8 cellular contexts compared by ENCODE assay signal in genomic region chr13:41017744-41018582, GRCh38. TPM values are rescaled to one million over a fixed set of nuclear protein-coding genes. Genes with fewer than 3 reads are reported as not detected.
DNase-seq lines count a peak whose midpoint lies in the region; ATAC-seq, FAIRE-seq and TF ChIP-seq lines count a peak whose summit lies in the region.

No MANE protein-coding gene starts in this region.

- H3K27me3 Mint-ChIP-seq in activated T-cell treated with anti-CD3 and anti-CD28 coated beads, Interleukin-2, amount 50 U/mL, for 24 hours: no peaks in the 10 kb centered on the region
- H3K27me3 Mint-ChIP-seq in T-helper 1 cell treated with Interleukin-12 subunit alpha and Interleukin-12 subunit beta and Interleukin-4 antibody, amounts not matched to agents 30 μg/mL and 1 μg/mL, for 36 hours (ENCODE audit: low read depth): no peaks in the 10 kb centered on the region

- no peak overlapping the region for H2AFZ ChIP-seq in keratinocyte (ENCODE audit: control insufficient read depth, low read length)

- dilution Hi-C loops in keratinocyte (cut with MboI; ENCODE audit: extremely low pct_ligation_motif_present, low sequenced_read_pairs): no loop called here

- no peak for DNase-seq in activated T-cell treated with anti-CD3 and anti-CD28 coated beads, Interleukin-2, amount 50 U/mL, for 24 hours
- DNase-seq in activated T-cell treated with anti-CD3 and anti-CD28 coated beads for 4 hours: no peak
- no peak for DNase-seq in keratinocyte (ENCODE audit: low read depth, low spot score)
- DNase-seq in NCI-H1048 (lab: John Stamatoyannopoulos, UW): no peak
- DNase-seq in aorta: no peak
- DNase-seq in effector CD8-positive, alpha-beta T cell (lab: John Stamatoyannopoulos, UW): no peak

- H3K4me3 ChIP-seq in keratinocyte (ENCODE audit: control insufficient read depth in 2 of 3, extremely low read depth in 1 of 3, insufficient read depth in 2 of 3, low read depth in 1 of 3, low read length in 3 of 3) (peak overlapping the region; percentile 51 to 86 (median 69)), thymus (ENCODE audit: low read length) (peak overlapping the region; percentile 66), aorta (ENCODE audit: low read length in 2 of 2) (no peak overlapping the region)

- peaks cover 78% of the 10 kb centered on the region for H3K79me2 ChIP-seq in keratinocyte (ENCODE audit: control insufficient read depth, insufficient read depth, low read length)

- WGBS in thymus: 3% methylated on average over 3 of the region's 3 CpGs
- WGBS in aorta, 2 donors: 89 to 94% methylated on average over 3 of the region's 3 CpGs

- H3K36me3 Mint-ChIP-seq in activated T-cell treated with anti-CD3 and anti-CD28 coated beads, Interleukin-2, amount 50 U/mL, for 24 hours (ENCODE audit: low read depth): peaks cover 35% of the 10 kb centered on the region
- peaks cover 28% of the 10 kb centered on the region for H3K36me3 Mint-ChIP-seq in T-helper 1 cell treated with Interleukin-12 subunit alpha and Interleukin-12 subunit beta and Interleukin-4 antibody, amounts not matched to agents 30 μg/mL and 1 μg/mL, for 36 hours (ENCODE audit: low read depth)

- peaks cover 23% of the 10 kb centered on the region for H3K4me1 ChIP-seq in keratinocyte (ENCODE audit: control insufficient read depth, extremely low read depth, insufficient read depth, low read length)
- H3K4me1 ChIP-seq in thymus (ENCODE audit: control insufficient read depth, insufficient read depth, low read length): peaks cover 5% of the 10 kb centered on the region
- H3K4me1 ChIP-seq in aorta (ENCODE audit: control insufficient read depth in 1 of 2, insufficient read depth in 2 of 2, low read length in 2 of 2): peaks cover 1 to 7% of the 10 kb centered on the region in 2 donors

- H3K9ac ChIP-seq in keratinocyte (ENCODE audit: control insufficient read depth, extremely low read depth, insufficient read depth, low read length): peak overlapping the region; percentile 96

- peaks cover 0 to 9% of the 10 kb centered on the region in 2 experiments for H3K36me3 ChIP-seq in keratinocyte (ENCODE audit: control insufficient read depth in 2 of 2, extremely low read depth in 1 of 2, insufficient read depth in 2 of 2, low read length in 2 of 2)
- no peaks in the 10 kb centered on the region for H3K36me3 ChIP-seq in thymus (ENCODE audit: control insufficient read depth, insufficient read depth)
- no peaks in the 10 kb centered on the region for H3K36me3 ChIP-seq in aorta (ENCODE audit: control insufficient read depth in 1 of 2, insufficient read depth in 2 of 2, low read length in 1 of 2)

- no peak for TF ChIP-seq CTCF in keratinocyte (optimal IDR thresholded peaks at IDR 0.05 in 1 of 3, IDR thresholded peaks at IDR 0.05 in 1 of 3, conservative IDR thresholded peaks at IDR 0.05 in 1 of 3; ENCODE audit: extremely low read depth in 1 of 3, insufficient read depth in 2 of 3, low read length in 3 of 3)

- H3K27ac ChIP-seq in keratinocyte (ENCODE audit: control insufficient read depth, insufficient read depth, low read length) (peak overlapping the region; percentile 100), thymus (ENCODE audit: low read depth) (peak overlapping the region; percentile 78), aorta (ENCODE audit: low read depth in 1 of 2, low read length in 2 of 2) (no peak overlapping the region)

- no peaks in the 10 kb centered on the region for H3K9me1 ChIP-seq in keratinocyte (ENCODE audit: control insufficient read depth, extremely low read depth, insufficient read depth, low read length)

- H3K27ac Mint-ChIP-seq in activated T-cell treated with anti-CD3 and anti-CD28 coated beads, Interleukin-2, amount 50 U/mL, for 24 hours: peak overlapping the region; percentile 95
- peak overlapping the region; percentile 96 for H3K27ac Mint-ChIP-seq in T-helper 1 cell treated with Interleukin-12 subunit alpha and Interleukin-12 subunit beta and Interleukin-4 antibody, amounts not matched to agents 30 μg/mL and 1 μg/mL, for 36 hours

- H3K27me3 ChIP-seq in keratinocyte (ENCODE audit: control insufficient read depth, extremely low read depth, insufficient read depth, low read length): no peaks in the 10 kb centered on the region
- no peaks in the 10 kb centered on the region for H3K27me3 ChIP-seq in thymus (ENCODE audit: control insufficient read depth, insufficient read depth)
- no peaks in the 10 kb centered on the region for H3K27me3 ChIP-seq in aorta (ENCODE audit: control insufficient read depth in 1 of 2, insufficient read depth in 2 of 2, low read length in 1 of 2)

- peaks cover 51% of the 10 kb centered on the region for H3K4me1 Mint-ChIP-seq in activated T-cell treated with anti-CD3 and anti-CD28 coated beads, Interleukin-2, amount 50 U/mL, for 24 hours (ENCODE audit: low read depth)
- H3K4me1 Mint-ChIP-seq in T-helper 1 cell treated with Interleukin-12 subunit alpha and Interleukin-12 subunit beta and Interleukin-4 antibody, amounts not matched to agents 30 μg/mL and 1 μg/mL, for 36 hours (ENCODE audit: low read depth): peaks cover 45% of the 10 kb centered on the region

- intact Hi-C loops in aorta (cut with DNase I): no loop called here

- H4K20me1 ChIP-seq in keratinocyte (ENCODE audit: control insufficient read depth, extremely low read depth, insufficient read depth, low read length): peaks cover 5% of the 10 kb centered on the region

- no peak for FAIRE-seq in keratinocyte (lab: Jason Lieb, UNC)

- peak overlapping the region; percentile 93 for H3K4me3 Mint-ChIP-seq in activated T-cell treated with anti-CD3 and anti-CD28 coated beads, Interleukin-2, amount 50 U/mL, for 24 hours
- peak overlapping the region; percentile 92 for H3K4me3 Mint-ChIP-seq in T-helper 1 cell treated with Interleukin-12 subunit alpha and Interleukin-12 subunit beta and Interleukin-4 antibody, amounts not matched to agents 30 μg/mL and 1 μg/mL, for 36 hours

- H3K9me3 ChIP-seq in keratinocyte (ENCODE audit: control insufficient read depth, low read depth, low read length) (no peaks in the 10 kb centered on the region), thymus (ENCODE audit: control insufficient read depth) (no peaks in the 10 kb centered on the region), aorta (ENCODE audit: control insufficient read depth, low read length) (no peaks in the 10 kb centered on the region)

- peak overlapping the region; percentile 95 for H3K4me2 ChIP-seq in keratinocyte (ENCODE audit: control insufficient read depth, extremely low read depth, insufficient read depth, low read depth, low read length)

- ATAC-seq in aorta (ENCODE audit: low FRiP score): no peak

- peaks cover 3% of the 10 kb centered on the region for H3K9me3 Mint-ChIP-seq in activated T-cell treated with anti-CD3 and anti-CD28 coated beads, Interleukin-2, amount 50 U/mL, for 24 hours
- no peaks in the 10 kb centered on the region for H3K9me3 Mint-ChIP-seq in T-helper 1 cell treated with Interleukin-12 subunit alpha and Interleukin-12 subunit beta and Interleukin-4 antibody, amounts not matched to agents 30 μg/mL and 1 μg/mL, for 36 hours

RNA-seq across cellular contexts. Expression of gene ELF1, which starts 1.2 kb away (rescaled TPM):
- polyA plus RNA-seq in keratinocyte (37.9 to 57.6 TPM (median 48.0 TPM) in 3 replicates), thymus (64.2 TPM), aorta (10 to 100 TPM; 23.0 to 23.7 TPM)
- polyA plus RNA-seq in keratinocyte (2011; ENCODE audit: low read depth): 26.9 TPM
- 22.0 and 37.8 TPM in 2 replicates for polyA plus RNA-seq in keratinocyte (2011; cell fraction: cytosol; rRNA removed)
- 59.1 and 72.8 TPM in 2 replicates for polyA plus RNA-seq in keratinocyte (2011; cell fraction: nucleus; rRNA removed)
- 36.8 and 51.4 TPM in 2 replicates for polyA plus RNA-seq in keratinocyte (2012; ENCODE audit: low replicate concordance)
- polyA minus RNA-seq in keratinocyte: 39.4 to 65.3 TPM (median 41.8 TPM) in 3 replicates
- 29.7 TPM for polyA minus RNA-seq in keratinocyte (2011; cell fraction: cytosol; rRNA and poly(A)+ RNA removed)
- 63.2 and 99.9 TPM in 2 replicates for polyA minus RNA-seq in keratinocyte (2011; cell fraction: nucleus; rRNA and poly(A)+ RNA removed)
- total RNA-seq in aorta: 10 to 100 TPM; 71.6 to 77.0 TPM

RNA-seq across cellular contexts. Expression of gene WBP4, which starts 43.3 kb away (rescaled TPM):
- polyA plus RNA-seq in keratinocyte: 5.9 to 13.5 TPM (median 9.3 TPM) in 3 replicates
- polyA plus RNA-seq in keratinocyte (2011; ENCODE audit: low read depth): 14.1 TPM
- 6.5 and 9.7 TPM in 2 replicates for polyA plus RNA-seq in keratinocyte (2011; cell fraction: cytosol; rRNA removed)
- polyA plus RNA-seq in keratinocyte (2011; cell fraction: nucleus; rRNA removed): 7.0 and 11.7 TPM in 2 replicates
- 9.5 and 13.8 TPM in 2 replicates for polyA plus RNA-seq in keratinocyte (2012; ENCODE audit: low replicate concordance)
- 0.33 to 3.1 TPM (median 0.66 TPM) in 3 replicates for polyA minus RNA-seq in keratinocyte
- polyA minus RNA-seq in keratinocyte (2011; cell fraction: cytosol; rRNA and poly(A)+ RNA removed): 3.6 TPM
- polyA minus RNA-seq in keratinocyte (2011; cell fraction: nucleus; rRNA and poly(A)+ RNA removed): 1.7 and 4.0 TPM in 2 replicates
- 16.6 TPM for polyA plus RNA-seq in thymus
- 10 to 100 TPM; 11.2 to 14.3 TPM for total RNA-seq in aorta
- 10 to 100 TPM in 1 of 2 donors, 1 to 10 TPM in 1; 9.9 to 17.9 TPM for polyA plus RNA-seq in aorta

Comparison
In these comparisons a context has a peak if more than half of its experiments do, and no peak if none do; other contexts are left out.
1. H3K27ac ChIP-seq: peak in keratinocyte (single experiment) and thymus (single experiment); none in aorta (0 of 2).
2. H3K4me3 ChIP-seq: peak in keratinocyte (3 of 3) and thymus (single experiment); none in aorta (0 of 2).